In genomic region chr10:103254538-103255325, GRCh38 we compare ENCODE assay signal across 18 cellular contexts. TPM values are rescaled to one million over a fixed set of nuclear protein-coding genes. Genes with fewer than 3 reads are reported as not detected.
DNase-seq lines count a peak whose midpoint lies in the region; ATAC-seq, FAIRE-seq and TF ChIP-seq lines count a peak whose summit lies in the region.
"Had no signal": no experiment of that assay in that cellular context is flagged by ENCODE, and none has a peak within 500 bp of the region (broad histone marks: within the 10 kb centered on the region; RNA-seq: fewer than 3 reads in every experiment).

No MANE protein-coding gene starts in this region.

- TF ChIP-seq POLR2A in A549 (IDR thresholded peaks at IDR 0.05; ENCODE audit: low read length) (no peak), H54 (IDR thresholded peaks at IDR 0.05; ENCODE audit: low read depth, low read length) (no peak)

- WGBS in A549 (ENCODE audit: missing lambda C conversion rate), result 3% methylated on average over 4 of the region's 4 CpGs

- H3K27ac ChIP-seq in A549 (peak overlapping the region; percentile 68 to 83), RWPE1 (no peak overlapping the region)
- H3K27ac ChIP-seq: dorsolateral prefrontal cortex, sigmoid colon had no signal

- ATAC-seq in A549, result peak; percentile 88 to 98
- peak; percentile 69 for ATAC-seq in esophagus mucosa
- no peak for ATAC-seq in HG03439 (IDR thresholded peaks at IDR 0.05; ENCODE audit: unreplicated experiment)
- no peak for ATAC-seq in Right ventricle myocardium superior (ENCODE audit: poor library complexity)
- ATAC-seq: GM12878 had no signal

- TF ChIP-seq RAD21 in A549 (conservative IDR thresholded peaks at IDR 0.05 in 1 of 2, IDR thresholded peaks at IDR 0.05 in 1 of 2), result no peak

- TF ChIP-seq EP300 in A549 (IDR thresholded peaks at IDR 0.05), result no peak

- no peak overlapping the region for H3K4me3 ChIP-seq in A549
- H3K4me3 ChIP-seq: dorsolateral prefrontal cortex, GM12878, sigmoid colon had no signal

- POLR2A ChIA-PET in A549 (lab: Yijun Ruan, JAX) (interaction anchor here (0.6 to 1.2 kb wide), 4 partner anchors 22 to 335 kb away, joined by 3 to 6 read pairs (median 6); partner anchors contain the start of gene INA), RWPE1 (lab: Yijun Ruan, JAX; ENCODE audit: low non-redundant PET) (interaction anchor here (0.7 kb wide), 1 partner anchor 13 kb away, joined by 7 read pairs; no protein-coding TSS in a partner anchor)

- intact Hi-C loops in Right ventricle myocardium superior (cut with DNase I), result no loop called here

- CTCF ChIA-PET in A549 (lab: Yijun Ruan, JAX) (interaction anchor here (0.7 to 3.7 kb wide), 5 partner anchors 10 to 399 kb away, joined by 3 to 19 read pairs (median 4); no protein-coding TSS in a partner anchor), RWPE1 (lab: Yijun Ruan, JAX) (interaction anchor here (0.6 to 0.7 kb wide), 2 partner anchors 58 to 130 kb away, joined by 3 to 4 read pairs; no protein-coding TSS in a partner anchor)

- FAIRE-seq in A549 (lab: Jason Lieb, UNC), result peak; percentile 46
- peak; percentile 27 for FAIRE-seq in H54 (lab: Jason Lieb, UNC)
- FAIRE-seq: GM12878 had no signal

- H3K4me1 ChIP-seq in A549, result peaks cover 20% of the 10 kb centered on the region
- H3K4me1 ChIP-seq: sigmoid colon had no signal

- TF ChIP-seq CTCF in A549 (IDR thresholded peaks at IDR 0.05) (no peak), RWPE1 (conservative IDR thresholded peaks at IDR 0.05; ENCODE audit: low read depth) (no peak)

- DNase-seq in A549 (ENCODE audit: low read depth in 1 of 2, low spot score in 1 of 2), result peak; percentile 43 to 78
- no peak for DNase-seq in H54 (ENCODE audit: insufficient read length, low spot score)
- peak; percentile 54 for DNase-seq in RWPE1 (ENCODE audit: low spot score)
- DNase-seq in NCI-H2196 treated with DMSO at 0.1 percent for 48 hours (lab: John Stamatoyannopoulos, UW; ENCODE audit: unreplicated experiment), result no peak
- no peak for DNase-seq in stimulated activated naive CD4-positive, alpha-beta T cell (lab: John Stamatoyannopoulos, UW)
- DNase-seq in Right ventricle myocardium superior, result no peak
- DNase-seq: activated CD8-positive, alpha-beta memory T cell treated with anti-CD3 and anti-CD28 coated beads, Interleukin-2, amount 50 U/mL, for 4 hours; DMS53; dorsolateral prefrontal cortex; left cardiac atrium; NCI-H2171; nephron progenitor cell; RPMI8226; sigmoid colon; substantia nigra had no signal

- H3K9me3 ChIP-seq in A549, result peaks cover 10% of the 10 kb centered on the region; the same call in 2 of the 3 replicates
- H3K9me3 ChIP-seq: sigmoid colon had no signal

- peak overlapping the region; percentile 64 for H3K4me2 ChIP-seq in A549

TF ChIP-seq in A549, 52 proteins besides CTCF, POLR2A, EP300 and RAD21:
- peak; percentile 30; the same call in 1 of the 2 replicates for TF ChIP-seq MAX (IDR thresholded peaks at IDR 0.05)
- TF ChIP-seq KDM5A (IDR thresholded peaks at IDR 0.05), result no peak
- TF ChIP-seq FOSL2 (IDR thresholded peaks at IDR 0.05), result peak; percentile 63
- TF ChIP-seq FOSL2 (CRISPR knock-in tag; IDR thresholded peaks at IDR 0.05), result peak; percentile 95

RNA-seq across cellular contexts. Expression of gene RPEL1, which starts 9.0 kb away (rescaled TPM):
- 0.12 and 0.34 TPM in 2 replicates for polyA plus RNA-seq in A549 (2011; rRNA removed)
- 0.04 and 0.08 TPM in 2 replicates for polyA plus RNA-seq in A549 (2012; cell fraction: cytosol; rRNA removed)
- polyA plus RNA-seq in A549 (2012; cell fraction: nucleus; rRNA removed), result 0.06 and 0.07 TPM in 2 replicates
- polyA plus RNA-seq in A549 (2017; fragmentation: RNase III; extraction: RNeasy Plus Mini Kit Qiagen cat#74134 plus additional on column Dnase treatment), result 0.13 to 0.20 TPM (median 0.16 TPM) in 3 replicates
- polyA minus RNA-seq in A549 (2011; rRNA and poly(A)+ RNA removed), result 0.41 and 0.88 TPM in 2 replicates
- total RNA-seq in esophagus mucosa, result not detected
- total RNA-seq in Right ventricle myocardium superior, result not detected
- total RNA-seq: GM12878, left cardiac atrium, sigmoid colon had no signal

RNA-seq across cellular contexts. Expression of gene INA, which starts 22.2 kb away (rescaled TPM):
- polyA plus RNA-seq in A549 (2011; rRNA removed), result 30.2 and 32.0 TPM in 2 replicates
- polyA plus RNA-seq in A549 (2012; cell fraction: cytosol; rRNA removed), result 15.0 and 15.7 TPM in 2 replicates
- 10.5 and 15.0 TPM in 2 replicates for polyA plus RNA-seq in A549 (2012; cell fraction: nucleus; rRNA removed)
- 20.9 to 22.7 TPM (median 22.5 TPM) in 3 replicates for polyA plus RNA-seq in A549 (2017; fragmentation: RNase III; extraction: RNeasy Plus Mini Kit Qiagen cat#74134 plus additional on column Dnase treatment)
- 9.8 and 10.0 TPM in 2 replicates for polyA minus RNA-seq in A549 (2011; rRNA and poly(A)+ RNA removed)
- total RNA-seq in esophagus mucosa, result 1.4 TPM
- total RNA-seq in Right ventricle myocardium superior, result not detected
- total RNA-seq: GM12878, left cardiac atrium had no signal

Comparison
In these comparisons a context has a peak if more than half of its experiments do, and no peak if none do; other contexts are left out.
1. ATAC-seq: peak in A549 (2 of 2) and esophagus mucosa (single experiment); none in HG03439 (single experiment) and Right ventricle myocardium superior (single experiment).
2. DNase-seq: peak in A549 (2 of 2) and RWPE1 (single experiment); none in H54 (single experiment), NCI-H2196 treated with DMSO at 0.1 percent for 48 hours (single experiment), stimulated activated naive CD4-positive, alpha-beta T cell (0 of 6) and Right ventricle myocardium superior (single experiment).